Comparison of ENCODE assay signal across 9 cellular contexts in the genomic region with DNA sequence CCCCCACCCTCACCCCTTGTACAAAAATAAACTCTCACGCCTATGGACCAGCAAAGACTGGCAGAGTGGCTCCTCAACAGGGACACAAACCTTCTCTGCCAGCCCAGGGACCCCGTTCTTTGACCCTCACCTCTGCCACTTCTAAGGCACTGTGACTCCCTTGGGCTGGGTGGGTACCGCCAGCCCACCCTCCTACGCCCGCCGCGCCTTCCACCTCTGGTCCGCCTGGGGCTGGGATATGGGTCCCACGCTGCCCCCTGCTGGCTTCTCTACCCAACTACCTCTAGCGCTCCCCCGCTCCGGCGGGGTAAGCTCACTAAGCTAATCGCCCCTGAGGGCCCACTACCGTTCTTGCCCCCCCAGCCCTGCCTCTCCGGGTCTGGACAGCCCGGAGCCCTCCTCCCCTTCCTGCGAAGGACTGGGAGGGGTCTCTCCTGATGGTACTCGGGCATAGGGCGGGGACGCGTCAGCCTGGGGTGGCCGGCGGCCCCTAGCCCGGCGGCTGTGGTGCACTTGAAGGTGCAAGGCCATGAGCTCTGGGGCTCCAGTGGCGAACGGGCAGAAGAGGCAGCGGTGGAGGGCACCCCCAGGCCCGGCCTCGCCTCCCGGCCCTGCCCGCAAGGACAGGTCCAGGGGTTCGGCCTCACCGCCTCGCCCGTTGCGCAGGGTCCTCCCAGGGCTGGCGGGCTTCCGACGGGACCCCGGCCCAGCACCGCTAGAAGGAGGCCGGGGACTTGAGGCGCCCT. TPM values are rescaled to one million over a fixed set of nuclear protein-coding genes. Genes with fewer than 3 reads are reported as not detected.
DNase-seq lines count a peak whose midpoint lies in the region; ATAC-seq and TF ChIP-seq lines count a peak whose summit lies in the region.
"Had no signal": no experiment of that assay in that cellular context is flagged by ENCODE, and none has a peak within 500 bp of the region (broad histone marks: within the 10 kb centered on the region; RNA-seq: fewer than 3 reads in every experiment).

No MANE protein-coding gene starts in this region.

- no peaks in the 10 kb centered on the region for H3K27me3 Mint-ChIP-seq in WTC11 (ENCODE audit: low read depth)

- H3K4me3 ChIP-seq in right atrium auricular region (no peak overlapping the region), upper lobe of right lung (no peak overlapping the region)

- H3K9me3 ChIP-seq in right atrium auricular region, result no peaks in the 10 kb centered on the region
- H3K9me3 ChIP-seq in upper lobe of right lung, result no peaks in the 10 kb centered on the region

- peak; percentile 29 for DNase-seq in activated naive CD4-positive, alpha-beta T cell treated with Interleukin-2 at 50 U/mL for 16 hours
- no peak for DNase-seq in activated naive CD4-positive, alpha-beta T cell treated with anti-CD3 and anti-CD28 coated beads, Interleukin-2, amount 50 U/mL, for 16 hours
- DNase-seq in WTC11 (ENCODE audit: low spot score), result peak; percentile 86
- DNase-seq in right atrium auricular region (ENCODE audit: low spot score), result no peak
- DNase-seq in upper lobe of right lung, result peak; percentile 75
- DNase-seq in KG1 (lab: John Stamatoyannopoulos, UW), result no peak
- no peak for DNase-seq in NCI-H187 treated with DMSO at 0.1 percent for 48 hours (lab: John Stamatoyannopoulos, UW)
- DNase-seq: NCI-H1092 treated with DMSO at 0.1 percent for 48 hours had no signal

- no peak overlapping the region for H3K27ac ChIP-seq in right atrium auricular region
- H3K27ac ChIP-seq in upper lobe of right lung, result no peak overlapping the region

- POLR2A ChIA-PET in WTC11 (lab: Charles Lee), result interaction anchor here (1.0 to 1.7 kb wide), 5 partner anchors 13 to 75 kb away, joined by 3 to 13 read pairs (median 5); partner anchors contain the start of gene ARHGEF40

- ATAC-seq in WTC11 (peak; percentile 18), upper lobe of right lung (peak; percentile 7), HG03342 (IDR thresholded peaks at IDR 0.05; ENCODE audit: unreplicated experiment) (no peak)

- H3K36me3 Mint-ChIP-seq in WTC11, result peaks cover 57% of the 10 kb centered on the region

- intact Hi-C loops in upper lobe of right lung (cut with DNase I), result loop anchor here (5.0 kb wide), 1 partner anchor 73 kb away; no protein-coding TSS in a partner anchor

- H3K27ac Mint-ChIP-seq in WTC11, result 0 out of 2 replicates have a peak overlapping the region, but pooled peaks have one; percentile 33

- CTCF ChIA-PET in WTC11 (lab: Charles Lee), result interaction anchor here (0.6 to 7.9 kb wide), 29 partner anchors 8 to 294 kb away, joined by 3 to 132 read pairs (median 5); partner anchors contain the start of genes ARHGEF40, SUPT16H, TMEM253 and ZNF219

- no peak overlapping the region for H3K4me3 Mint-ChIP-seq in WTC11

- H3K4me1 ChIP-seq in right atrium auricular region (peaks cover 0 to 31% of the 10 kb centered on the region in 2 donors), upper lobe of right lung (peaks cover 6% of the 10 kb centered on the region)

- H3K36me3 ChIP-seq in right atrium auricular region, result peaks cover 47% of the 10 kb centered on the region
- peaks cover 62% of the 10 kb centered on the region for H3K36me3 ChIP-seq in upper lobe of right lung

- peaks cover 52% of the 10 kb centered on the region for H3K4me1 Mint-ChIP-seq in WTC11

- H3K27me3 ChIP-seq in right atrium auricular region (no peaks in the 10 kb centered on the region), upper lobe of right lung (no peaks in the 10 kb centered on the region)

- peak; percentile 54 for TF ChIP-seq CTCF in WTC11 (IDR thresholded peaks at IDR 0.05)
- peak; percentile 36 to 55 for TF ChIP-seq CTCF in right atrium auricular region (IDR thresholded peaks at IDR 0.05)
- TF ChIP-seq CTCF in upper lobe of right lung (IDR thresholded peaks at IDR 0.05), result peak; percentile 51

- no peaks in the 10 kb centered on the region for H3K9me3 Mint-ChIP-seq in WTC11

TF ChIP-seq in WTC11, 78 proteins besides CTCF, POLR2A, EP300 and RAD21:
- TF ChIP-seq TEAD1 (CRISPR knock-in tag; IDR thresholded peaks at IDR 0.05), result no peak
- no peak for TF ChIP-seq ZNF263 (CRISPR knock-in tag; IDR thresholded peaks at IDR 0.05; ENCODE audit: low read depth)
- no peak for TF ChIP-seq CREM (CRISPR knock-in tag; IDR thresholded peaks at IDR 0.05)
- TF ChIP-seq, protein P1, sequence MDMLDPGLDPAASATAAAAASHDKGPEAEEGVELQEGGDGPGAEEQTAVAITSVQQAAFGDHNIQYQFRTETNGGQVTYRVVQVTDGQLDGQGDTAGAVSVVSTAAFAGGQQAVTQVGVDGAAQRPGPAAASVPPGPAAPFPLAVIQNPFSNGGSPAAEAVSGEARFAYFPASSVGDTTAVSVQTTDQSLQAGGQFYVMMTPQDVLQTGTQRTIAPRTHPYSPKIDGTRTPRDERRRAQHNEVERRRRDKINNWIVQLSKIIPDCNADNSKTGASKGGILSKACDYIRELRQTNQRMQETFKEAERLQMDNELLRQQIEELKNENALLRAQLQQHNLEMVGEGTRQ (CRISPR knock-in tag; IDR thresholded peaks at IDR 0.05), result 0 out of 2 replicates have a peak, but pooled peaks have one; percentile 5
- 0 out of 2 replicates have a peak, but pooled peaks have one; percentile 20 for TF ChIP-seq ETV6 (CRISPR knock-in tag; IDR thresholded peaks at IDR 0.05)
- TF ChIP-seq, protein P2, sequence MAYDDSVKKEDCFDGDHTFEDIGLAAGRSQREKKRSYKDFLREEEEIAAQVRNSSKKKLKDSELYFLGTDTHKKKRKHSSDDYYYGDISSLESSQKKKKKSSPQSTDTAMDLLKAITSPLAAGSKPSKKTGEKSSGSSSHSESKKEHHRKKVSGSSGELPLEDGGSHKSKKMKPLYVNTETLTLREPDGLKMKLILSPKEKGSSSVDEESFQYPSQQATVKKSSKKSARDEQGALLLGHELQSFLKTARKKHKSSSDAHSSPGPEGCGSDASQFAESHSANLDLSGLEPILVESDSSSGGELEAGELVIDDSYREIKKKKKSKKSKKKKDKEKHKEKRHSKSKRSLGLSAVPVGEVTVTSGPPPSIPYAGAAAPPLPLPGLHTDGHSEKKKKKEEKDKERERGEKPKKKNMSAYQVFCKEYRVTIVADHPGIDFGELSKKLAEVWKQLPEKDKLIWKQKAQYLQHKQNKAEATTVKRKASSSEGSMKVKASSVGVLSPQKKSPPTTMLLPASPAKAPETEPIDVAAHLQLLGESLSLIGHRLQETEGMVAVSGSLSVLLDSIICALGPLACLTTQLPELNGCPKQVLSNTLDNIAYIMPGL (CRISPR knock-in tag; IDR thresholded peaks at IDR 0.05), result peak; percentile 25; the same call in 1 of the 2 replicates
- no peak for TF ChIP-seq TP53 (CRISPR knock-in tag; IDR thresholded peaks at IDR 0.05)

RNA-seq across cellular contexts. Expression of gene ZNF219, which starts 8.1 kb away (rescaled TPM):
- total RNA-seq in WTC11 (2021), result 149 to 154 TPM (median 149 TPM) in 3 replicates
- 10 to 100 TPM; 49.7 to 66.6 TPM for total RNA-seq in right atrium auricular region
- 52.8 TPM for total RNA-seq in upper lobe of right lung

RNA-seq across cellular contexts. Expression of gene TMEM253, which starts 10.5 kb away (rescaled TPM):
- total RNA-seq in WTC11 (2021) (1.7 to 2.2 TPM (median 1.9 TPM) in 3 replicates), right atrium auricular region (not detected), upper lobe of right lung (0.67 TPM)

RNA-seq across cellular contexts. Expression of gene ARHGEF40, which starts 20.3 kb away (rescaled TPM):
- total RNA-seq in WTC11 (2021) (58.6 to 74.2 TPM (median 58.8 TPM) in 3 replicates), right atrium auricular region (10 to 100 TPM; 14.3 to 16.0 TPM), upper lobe of right lung (39.2 TPM)

RNA-seq across cellular contexts. Expression of gene RNASE8, which starts 32.7 kb away (rescaled TPM):
- total RNA-seq in WTC11 (2021) (not detected in 3 replicates), right atrium auricular region (not detected), upper lobe of right lung (not detected)

RNA-seq across cellular contexts. Expression of gene RNASE7, which starts 48.2 kb away (rescaled TPM):
- total RNA-seq in WTC11 (2021) (not detected in 3 replicates), right atrium auricular region (not detected), upper lobe of right lung (not detected)

Comparison
In these comparisons a context has a peak if more than half of its experiments do, and no peak if none do; other contexts are left out.
1. DNase-seq: peak in activated naive CD4-positive, alpha-beta T cell treated with Interleukin-2 at 50 U/mL for 16 hours (single experiment), WTC11 (single experiment) and upper lobe of right lung (single experiment); none in activated naive CD4-positive, alpha-beta T cell treated with anti-CD3 and anti-CD28 coated beads, Interleukin-2, amount 50 U/mL, for 16 hours (single experiment), right atrium auricular region (single experiment), KG1 (single experiment) and NCI-H187 treated with DMSO at 0.1 percent for 48 hours (single experiment).
2. Peak in every context shown above with its lines, with median percentiles within 50 percentile points of each other: CTCF ChIP-seq.